14 cellular contexts compared by ENCODE assay signal in genomic region chr9:125659954-125660353, GRCh38. TPM values are rescaled to one million over a fixed set of nuclear protein-coding genes. Genes with fewer than 3 reads are reported as not detected.
A peak's percentile ranks its signal among the peaks of the same experiment; 100 is the strongest.
DNase-seq lines count a peak whose midpoint lies in the region; ATAC-seq, FAIRE-seq and TF ChIP-seq lines count a peak whose summit lies in the region.
"Had no signal": no experiment of that assay in that cellular context is flagged by ENCODE, and none has a peak within 500 bp of the region (broad histone marks: within the 10 kb centered on the region; RNA-seq: fewer than 3 reads in every experiment).

No MANE protein-coding gene starts in this region.

- H3K9me3 ChIP-seq in SK-N-SH (no peaks in the 10 kb centered on the region), kidney (ENCODE audit: control insufficient read depth in 1 of 2, low read length in 2 of 2) (no peaks in the 10 kb centered on the region), aorta (ENCODE audit: control insufficient read depth, low read length) (no peaks in the 10 kb centered on the region)
- H3K9me3 ChIP-seq: thyroid gland had no signal

- peaks cover 8 to 10% of the 10 kb centered on the region in 2 experiments for H3K36me3 ChIP-seq in SK-N-SH (replicated peaks in 1 of 2; ENCODE audit: control insufficient read depth in 1 of 2, insufficient read depth in 2 of 2, low read length in 1 of 2)
- H3K36me3 ChIP-seq in kidney (ENCODE audit: control insufficient read depth in 1 of 2, insufficient read depth in 2 of 2, low read length in 2 of 2), result no peaks in the 10 kb centered on the region
- H3K36me3 ChIP-seq in aorta (ENCODE audit: control insufficient read depth in 1 of 2, insufficient read depth in 2 of 2, low read length in 1 of 2), result no peaks in the 10 kb centered on the region
- H3K36me3 ChIP-seq: thyroid gland had no signal

- H3K27ac ChIP-seq in SK-N-SH (ENCODE audit: low read depth in 2 of 2, low read length in 1 of 2), result peak overlapping the region in 1 of 2 experiments; percentile 94; a peak in 2 of 4 replicates
- no peak overlapping the region for H3K27ac ChIP-seq in kidney (ENCODE audit: low read depth in 2 of 2, low read length in 2 of 2)
- no peak overlapping the region for H3K27ac ChIP-seq in aorta (ENCODE audit: low read depth in 1 of 2, low read length in 2 of 2)
- H3K27ac ChIP-seq: thyroid gland had no signal

- H3K4me2 ChIP-seq in SK-N-SH, result peak overlapping the region; percentile 70

- H3K36me3 Mint-ChIP-seq in CD14-positive monocyte, result peaks cover 26 to 36% of the 10 kb centered on the region in 2 donors

- 10% methylated on average over 4 of the region's 4 CpGs for WGBS in SK-N-SH (ENCODE audit: low lambda C conversion rate)
- WGBS in aorta, 2 donors, result 61 to 63% methylated on average over 4 of the region's 4 CpGs

- intact Hi-C loops in CD14-positive monocyte (cut with micrococcal nuclease), result loop anchor here in 1 of 2 donors (10.0 kb wide), 1 partner anchor 45 kb away; the partner anchor contains the start of gene MAPKAP1
- intact Hi-C loops in kidney (cut with DNase I), result no loop called here
- intact Hi-C loops in aorta (cut with DNase I), result no loop called here

- H3K4me1 ChIP-seq in SK-N-SH (ENCODE audit: control insufficient read depth in 1 of 2, insufficient read depth in 2 of 2, low read depth in 1 of 2, low read length in 1 of 2) (peaks cover 3 to 38% of the 10 kb centered on the region in 2 experiments; a peak in 3 of 4 replicates), kidney (ENCODE audit: control insufficient read depth in 1 of 2, insufficient read depth in 1 of 2, low read depth in 1 of 2, low read length in 2 of 2) (peaks cover 0 to 4% of the 10 kb centered on the region in 2 donors), aorta (ENCODE audit: control insufficient read depth in 1 of 2, insufficient read depth in 2 of 2, low read length in 2 of 2) (peaks cover 0 to 2% of the 10 kb centered on the region in 2 donors)
- H3K4me1 ChIP-seq: thyroid gland had no signal

- H3K9ac ChIP-seq in SK-N-SH, result peak overlapping the region; percentile 58
- no peak overlapping the region for H3K9ac ChIP-seq in kidney (ENCODE audit: low read length in 2 of 2)

- H3K27me3 Mint-ChIP-seq in CD14-positive monocyte (ENCODE audit: low read depth in 3 of 3), result no peaks in the 10 kb centered on the region
- H3K27me3 Mint-ChIP-seq: CD8-positive, alpha-beta memory T cell had no signal

- peaks cover 49% of the 10 kb centered on the region for H3F3A ChIP-seq in SK-N-SH (replicated peaks; ENCODE audit: insufficient read depth)

- no peaks in the 10 kb centered on the region for H4K20me1 ChIP-seq in SK-N-SH (ENCODE audit: insufficient read depth)

- H3K4me1 Mint-ChIP-seq in CD14-positive monocyte, result peaks cover 10% of the 10 kb centered on the region

- H3K79me2 ChIP-seq in SK-N-SH (ENCODE audit: insufficient read depth), result peaks cover 43% of the 10 kb centered on the region

- DNase-seq in AG08395 (ENCODE audit: low spot score) (peak; percentile 81), GM18507 (ENCODE audit: extremely low spot score, insufficient read length, low read depth) (no peak), SK-N-SH (no peak), foreskin fibroblast (peak; percentile 71 to 76), CD14-positive monocyte (ENCODE audit: low spot score) (no peak), kidney (no peak), aorta (no peak), NCI-H187 treated with DMSO at 0.1 percent for 48 hours (lab: John Stamatoyannopoulos, UW) (no peak)
- DNase-seq: activated CD8-positive, alpha-beta memory T cell treated with anti-CD3 and anti-CD28 coated beads, Interleukin-2, amount 50 U/mL, for 48 hours; CD8-positive, alpha-beta memory T cell; NCI-H2081 treated with DMSO at 0.1 percent for 48 hours; posterior cingulate gyrus; T-helper 9 cell; thyroid gland had no signal

- TF ChIP-seq EP300 in SK-N-SH (IDR thresholded peaks at IDR 0.05; ENCODE audit: borderline replicate concordance in 1 of 2, low read depth in 1 of 2, low read length in 1 of 2), result no peak

- H3K4me3 ChIP-seq in SK-N-SH (ENCODE audit: low read depth in 2 of 2, low read length in 1 of 2) (no peak overlapping the region; a peak in 1 of 4 replicates), foreskin fibroblast (ENCODE audit: low read depth in 1 of 2, low read length in 2 of 2) (no peak overlapping the region), kidney (ENCODE audit: low read length in 2 of 2) (no peak overlapping the region), aorta (ENCODE audit: low read length in 2 of 2) (no peak overlapping the region)
- H3K4me3 ChIP-seq: thyroid gland had no signal

- no peak for ATAC-seq in aorta (ENCODE audit: low FRiP score)

- CTCF ChIA-PET in SK-N-SH (lab: Yijun Ruan, JAX), result interaction anchor here (0.6 kb wide), 1 partner anchor 668 kb away, joined by 3 read pairs; no protein-coding TSS in a partner anchor

- no peak overlapping the region for H3K27ac Mint-ChIP-seq in CD14-positive monocyte
- H3K27ac Mint-ChIP-seq: CD8-positive, alpha-beta memory T cell had no signal

- TF ChIP-seq CTCF in SK-N-SH (IDR thresholded peaks at IDR 0.05) (no peak), foreskin fibroblast (IDR thresholded peaks at IDR 0.05; ENCODE audit: low read depth, low read length) (no peak), CD14-positive monocyte (IDR thresholded peaks at IDR 0.05) (no peak), kidney (IDR thresholded peaks at IDR 0.05; ENCODE audit: borderline replicate concordance, extremely low read depth, insufficient read depth) (no peak)

- no peaks in the 10 kb centered on the region for H3K9me2 ChIP-seq in SK-N-SH

- no peaks in the 10 kb centered on the region for H3K9me3 Mint-ChIP-seq in CD14-positive monocyte
- H3K9me3 Mint-ChIP-seq: CD8-positive, alpha-beta memory T cell had no signal

- POLR2A ChIA-PET in SK-N-SH (lab: Yijun Ruan, JAX), result interaction anchor here (1.8 kb wide), 1 partner anchor 47 kb away, joined by 4 read pairs; the partner anchor contains the start of gene MAPKAP1

- no peak overlapping the region for H2AFZ ChIP-seq in SK-N-SH (ENCODE audit: low read depth)

- FAIRE-seq in GM18507 (lab: Jason Lieb, UNC) (peak; percentile 70), kidney (lab: Jason Lieb, UNC) (no peak)

- H3K4me3 Mint-ChIP-seq in CD14-positive monocyte, result no peak overlapping the region
- H3K4me3 Mint-ChIP-seq: CD8-positive, alpha-beta memory T cell had no signal

- no peaks in the 10 kb centered on the region for H3K27me3 ChIP-seq in SK-N-SH (ENCODE audit: insufficient read depth)
- no peaks in the 10 kb centered on the region for H3K27me3 ChIP-seq in aorta (ENCODE audit: control insufficient read depth in 1 of 2, insufficient read depth in 2 of 2, low read length in 1 of 2)
- H3K27me3 ChIP-seq: thyroid gland had no signal

- TF ChIP-seq RAD21 in SK-N-SH (IDR thresholded peaks at IDR 0.05; ENCODE audit: low read length), result no peak

TF ChIP-seq in SK-N-SH, 30 proteins besides CTCF, POLR2A, EP300 and RAD21 (continues in another document):
- TF ChIP-seq ZBTB33 (IDR thresholded peaks at IDR 0.05; ENCODE audit: borderline replicate concordance, low read depth) (no peak), FOSL2 (IDR thresholded peaks at IDR 0.05; ENCODE audit: borderline replicate concordance, low read depth) (peak; percentile 72), PBX3 (IDR thresholded peaks at IDR 0.05) (peak; percentile 44; the same call in 1 of the 2 replicates), SIN3A (IDR thresholded peaks at IDR 0.05; ENCODE audit: borderline replicate concordance, low read depth, low read length) (no peak)

RNA-seq across cellular contexts. Expression of gene MAPKAP1, which starts 47.1 kb away (rescaled TPM):
- polyA plus RNA-seq in SK-N-SH (2012; rRNA removed) (97.9 and 117 TPM in 2 replicates), CD14-positive monocyte (10 to 100 TPM; 39.9 to 44.1 TPM), kidney (ENCODE audit: insufficient read depth, low read depth, low replicate concordance) (99.4 TPM), aorta (10 to 100 TPM; 32.2 to 56.5 TPM)
- polyA plus RNA-seq in SK-N-SH (2012; cell fraction: cytosol; rRNA removed), result 102 and 103 TPM in 2 replicates
- polyA plus RNA-seq in SK-N-SH (2012; cell fraction: nucleus; rRNA removed), result 81.1 and 148 TPM in 2 replicates
- total RNA-seq in kidney (70.5 TPM), aorta (10 to 100 TPM; 55.6 to 58.4 TPM)

Comparison
In these comparisons a context has a peak if more than half of its experiments do, and no peak if none do; other contexts are left out.
1. DNase-seq: peak in AG08395 (single experiment) and foreskin fibroblast (2 of 2); none in GM18507 (single experiment), SK-N-SH (single experiment), CD14-positive monocyte (single experiment), kidney (single experiment), aorta (0 of 2) and NCI-H187 treated with DMSO at 0.1 percent for 48 hours (single experiment).